Comparison of ENCODE assay signal across 33 cellular contexts in genomic region chr9:78568774-78569173, GRCh38.
"Had no signal": no experiment of that assay in that cellular context is flagged by ENCODE, and none has a peak within 500 bp of the region (broad histone marks: within the 10 kb centered on the region; RNA-seq: fewer than 3 reads in every experiment).

No MANE protein-coding gene starts in this region.

- H3K4me1 ChIP-seq: adrenal gland, ascending aorta, body of pancreas, breast epithelium had no signal

- H3K4me3 ChIP-seq: adrenal gland, ascending aorta, body of pancreas, breast epithelium, cardiac muscle cell had no signal

- DNase-seq: activated effector memory CD4-positive, alpha-beta T cell treated with anti-CD3 and anti-CD28 coated beads, Interleukin-2, amount 50 U/mL, for 16 hours; activated effector memory CD4-positive, alpha-beta T cell treated with Interleukin-2 at 50 U/mL for 16 hours; activated gamma-delta T cell; activated gamma-delta T cell treated with Interleukin-2 at 50 U/mL for 16 hours; activated naive CD4-positive, alpha-beta T cell; activated naive CD4-positive, alpha-beta T cell treated with anti-CD3 and anti-CD28 coated beads for 36 hours; activated naive CD4-positive, alpha-beta T cell treated with anti-CD3 and anti-CD28 coated beads, Interleukin-2, amount 10 ng/mL, durations not matched to agents 7 days and 5 days; activated naive CD4-positive, alpha-beta T cell treated with anti-CD3 and anti-CD28 coated beads, Interleukin-2, amount 50 U/mL, for 16 hours; activated naive CD4-positive, alpha-beta T cell treated with Interleukin-2 at 50 U/mL for 16 hours; activated naive CD8-positive, alpha-beta T cell treated with anti-CD3 and anti-CD28 coated beads for 36 hours; activated naive CD8-positive, alpha-beta T cell treated with anti-CD3 and anti-CD28 coated beads, Interleukin-2, amount 10 ng/mL, durations not matched to agents 7 days and 5 days; activated naive CD8-positive, alpha-beta T cell treated with anti-CD3 and anti-CD28 coated beads, Interleukin-2, amount 50 U/mL, for 24 hours; activated T-cell treated with anti-CD3 and anti-CD28 coated beads, Interleukin-2, amount 50 U/mL, for 1 hour; activated T-cell treated with anti-CD3 and anti-CD28 coated beads, Interleukin-2, amount 50 U/mL, for 24 hours; activated T-cell treated with anti-CD3 and anti-CD28 coated beads, Interleukin-2, amount 50 U/mL, for 4 hours; activated T-cell treated with anti-CD3 and anti-CD28 coated beads, Interleukin-2, amount 50 U/mL, for 48 hours; activated T-cell treated with anti-CD3 and anti-CD28 coated beads, Interleukin-2, amount 50 U/mL, for 72 hours; adrenal gland; amniotic stem cell; amygdala; anterior cingulate cortex; aorta; body of pancreas; brain microvascular endothelial cell; central memory CD4-positive, alpha-beta T cell; cerebellar nuclear complex had no signal

- ATAC-seq: activated naive CD4-positive, alpha-beta T cell treated with anti-CD3 and anti-CD28 coated beads, Interleukin-2, amount 50 U/mL, for 72 hours; activated naive CD8-positive, alpha-beta T cell treated with anti-CD3 and anti-CD28 coated beads, Interleukin-2, amount 50 U/mL, for 24 hours; activated T-cell treated with anti-CD3 and anti-CD28 coated beads, Interleukin-2, amount 50 U/mL, for 4 hours; activated T-cell treated with anti-CD3 and anti-CD28 coated beads, Interleukin-2, amount 50 U/mL, for 72 hours; activated T-helper 17 cell treated with anti-CD3 and anti-CD28 coated beads, Interleukin-2, amount 50 U/mL, for 72 hours; body of pancreas had no signal

- H3K27me3 ChIP-seq: adrenal gland, ascending aorta, body of pancreas, brain microvascular endothelial cell, breast epithelium, cardiac muscle cell had no signal

- H3K27ac ChIP-seq: adrenal gland, ascending aorta, body of pancreas, brain microvascular endothelial cell, breast epithelium, cardiac muscle cell had no signal

- H3K9me3 ChIP-seq: adrenal gland, ascending aorta, body of pancreas, breast epithelium had no signal

- H3K36me3 ChIP-seq: adrenal gland, ascending aorta, brain microvascular endothelial cell, breast epithelium, cardiac muscle cell had no signal

- FAIRE-seq: astrocyte, bronchial epithelial cell had no signal
